7 cellular contexts compared by ENCODE assay signal in the genomic region with DNA sequence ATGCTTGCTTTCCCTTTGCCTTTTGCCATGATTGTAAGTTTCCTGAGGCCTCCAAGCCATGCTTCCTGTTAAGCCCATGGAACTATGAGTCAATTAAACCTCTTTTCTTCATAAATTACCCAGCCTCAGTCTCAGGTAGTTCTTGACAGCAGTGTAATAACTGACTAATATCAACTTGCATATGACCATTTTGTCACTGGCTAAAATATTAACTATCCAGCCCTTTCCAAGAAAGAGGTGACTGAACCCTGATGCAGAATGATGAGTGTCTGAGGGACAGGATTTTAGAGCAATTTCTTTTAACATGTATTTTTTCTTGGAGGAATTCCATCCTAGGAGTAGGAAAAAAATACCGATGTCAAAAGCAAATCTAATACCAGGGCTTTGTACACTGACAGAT.
"Had no signal": no experiment of that assay in that cellular context is flagged by ENCODE, and none has a peak within 500 bp of the region (broad histone marks: within the 10 kb centered on the region; RNA-seq: fewer than 3 reads in every experiment).

No MANE protein-coding gene starts in this region.

- H3K4me3 ChIP-seq: GM23338 had no signal

- H2AFZ ChIP-seq: GM23338 had no signal

- DNase-seq: H9, HCEC 1CT, KBM-7 had no signal

- H3K4me2 ChIP-seq: GM23338 had no signal

- ATAC-seq: GM23338 had no signal

- FAIRE-seq: H1, H54, HTR-8/SVneo had no signal
